ENCODE assay signal across 31 cellular contexts in genomic region chr7:29135851-29136250, GRCh38. TPM values are rescaled to one million over a fixed set of nuclear protein-coding genes. Genes with fewer than 3 reads are reported as not detected.
DNase-seq lines count a peak whose midpoint lies in the region; ATAC-seq and TF ChIP-seq lines count a peak whose summit lies in the region.
"Had no signal": no experiment of that assay in that cellular context is flagged by ENCODE, and none has a peak within 500 bp of the region (broad histone marks: within the 10 kb centered on the region; RNA-seq: fewer than 3 reads in every experiment).

No MANE protein-coding gene starts in this region.

- H3K27ac ChIP-seq in HL-60 (replicated peaks) (no peak overlapping the region), left lung (no peak overlapping the region)
- H3K27ac ChIP-seq: A549, adrenal gland, gastrocnemius medialis, hepatocyte, stomach, tibial artery had no signal

- H3K27ac Mint-ChIP-seq in T-helper 2 cell treated with Interferon-gamma antibody and Interleukin-4, amounts not matched to agents 5 μg/mL and 100 μg/mL, for 36 hours: no peak overlapping the region
- H3K27ac Mint-ChIP-seq: activated CD4-positive, alpha-beta T cell treated with anti-CD3 and anti-CD28 coated beads, Interleukin-2, amount 10 ng/mL, durations not matched to agents 7 days and 5 days; activated naive CD4-positive, alpha-beta T cell treated with anti-CD3 and anti-CD28 coated beads for 36 hours; activated T-cell treated with anti-CD3 and anti-CD28 coated beads, Interleukin-2, amount 50 U/mL, for 24 hours; brain; CD8-positive, alpha-beta memory T cell; mesothelial cell of epicardium; naive thymus-derived CD8-positive, alpha-beta T cell had no signal

- no peaks in the 10 kb centered on the region for H3K27me3 ChIP-seq in HL-60 (ENCODE audit: insufficient read depth, poor library complexity, severe bottlenecking)
- H3K27me3 ChIP-seq in left lung: no peaks in the 10 kb centered on the region
- H3K27me3 ChIP-seq: adrenal gland, gastrocnemius medialis, hepatocyte, tibial artery had no signal

- H3K27me3 Mint-ChIP-seq in T-helper 2 cell treated with Interferon-gamma antibody and Interleukin-4, amounts not matched to agents 5 μg/mL and 100 μg/mL, for 36 hours (ENCODE audit: low read depth): peaks cover 3% of the 10 kb centered on the region

- H3K36me3 ChIP-seq in left lung: no peaks in the 10 kb centered on the region
- H3K36me3 ChIP-seq in mucosa of descending colon (ENCODE audit: low read depth): no peaks in the 10 kb centered on the region
- H3K36me3 ChIP-seq: adrenal gland, gastrocnemius medialis, stomach, tibial artery had no signal

- DNase-seq in Ammon's horn (ENCODE audit: low spot score) (peak; percentile 45), HL-60 (ENCODE audit: low read depth in 1 of 2, low spot score in 1 of 2) (peak; percentile 6 to 34), OCI-M1 (lab: John Stamatoyannopoulos, UW) (peak; percentile 37), left lung (no peak), mucosa of descending colon (no peak)
- no peak for DNase-seq in activated effector memory CD4-positive, alpha-beta T cell treated with anti-CD3 and anti-CD28 coated beads, Interleukin-2, amount 50 U/mL, for 16 hours
- DNase-seq in T-helper 2 cell treated with Interferon-gamma antibody and Interleukin-4, amounts not matched to agents 5 μg/mL and 100 μg/mL, for 36 hours (ENCODE audit: low spot score): no peak
- DNase-seq: activated CD4-positive, alpha-beta T cell treated with anti-CD3 and anti-CD28 coated beads, Interleukin-2, amount 10 ng/mL, durations not matched to agents 7 days and 5 days; activated naive CD4-positive, alpha-beta T cell treated with anti-CD3 and anti-CD28 coated beads for 36 hours; activated T-cell treated with anti-CD3 and anti-CD28 coated beads, Interleukin-2, amount 50 U/mL, for 24 hours; adrenal gland; AML-193; CD8-positive, alpha-beta memory T cell; gastrocnemius medialis; Kasumi-1; left colon; naive thymus-derived CD8-positive, alpha-beta T cell; NCI-H1092 treated with DMSO at 0.1 percent for 48 hours; NCI-H1930; NCI-H69; nucleus accumbens; stomach; SW 1271; T1000; tibial artery had no signal

- no peak for TF ChIP-seq CTCF in HL-60 (IDR thresholded peaks at IDR 0.05; ENCODE audit: insufficient read depth, low read length)
- no peak for TF ChIP-seq CTCF in left lung (IDR thresholded peaks at IDR 0.05)
- TF ChIP-seq CTCF in mucosa of descending colon (IDR thresholded peaks at IDR 0.05): no peak

- no peaks in the 10 kb centered on the region for H3K4me1 Mint-ChIP-seq in T-helper 2 cell treated with Interferon-gamma antibody and Interleukin-4, amounts not matched to agents 5 μg/mL and 100 μg/mL, for 36 hours (ENCODE audit: low read depth)
- H3K4me1 Mint-ChIP-seq: activated CD4-positive, alpha-beta T cell treated with anti-CD3 and anti-CD28 coated beads, Interleukin-2, amount 10 ng/mL, durations not matched to agents 7 days and 5 days; CD8-positive, alpha-beta memory T cell; mesothelial cell of epicardium; naive thymus-derived CD8-positive, alpha-beta T cell had no signal

- H3K4me3 Mint-ChIP-seq in T-helper 2 cell treated with Interferon-gamma antibody and Interleukin-4, amounts not matched to agents 5 μg/mL and 100 μg/mL, for 36 hours: no peak overlapping the region
- H3K4me3 Mint-ChIP-seq: activated CD4-positive, alpha-beta T cell treated with anti-CD3 and anti-CD28 coated beads, Interleukin-2, amount 10 ng/mL, durations not matched to agents 7 days and 5 days; activated naive CD4-positive, alpha-beta T cell treated with anti-CD3 and anti-CD28 coated beads for 36 hours; activated T-cell treated with anti-CD3 and anti-CD28 coated beads, Interleukin-2, amount 50 U/mL, for 24 hours; brain; CD8-positive, alpha-beta memory T cell; mesothelial cell of epicardium; naive thymus-derived CD8-positive, alpha-beta T cell had no signal

- H3K36me3 Mint-ChIP-seq in T-helper 2 cell treated with Interferon-gamma antibody and Interleukin-4, amounts not matched to agents 5 μg/mL and 100 μg/mL, for 36 hours (ENCODE audit: low read depth): no peaks in the 10 kb centered on the region
- H3K36me3 Mint-ChIP-seq: brain; CD8-positive, alpha-beta memory T cell; mesothelial cell of epicardium; naive thymus-derived CD8-positive, alpha-beta T cell had no signal

- peaks cover 0 to 24% of the 10 kb centered on the region in 2 donors for H3K4me1 ChIP-seq in left lung
- H3K4me1 ChIP-seq in mucosa of descending colon (ENCODE audit: low read depth): no peaks in the 10 kb centered on the region
- H3K4me1 ChIP-seq: A549, adrenal gland, gastrocnemius medialis, stomach, tibial artery had no signal

- intact Hi-C loops in left lung (cut with DNase I) (no loop called here), mucosa of descending colon (cut with DNase I, micrococcal nuclease) (no loop called here)

- H3K9me3 ChIP-seq in left lung: no peaks in the 10 kb centered on the region
- no peaks in the 10 kb centered on the region for H3K9me3 ChIP-seq in mucosa of descending colon
- H3K9me3 ChIP-seq: A549, adrenal gland, gastrocnemius medialis had no signal

- H3K4me3 ChIP-seq in HL-60 (replicated peaks; ENCODE audit: insufficient read depth, low read length): no peak overlapping the region
- no peak overlapping the region for H3K4me3 ChIP-seq in left lung
- H3K4me3 ChIP-seq in mucosa of descending colon: no peak overlapping the region
- H3K4me3 ChIP-seq: A549, adrenal gland, gastrocnemius medialis, hepatocyte, skin epidermis, stomach, tibial artery had no signal

- no peaks in the 10 kb centered on the region for H3K9me3 Mint-ChIP-seq in T-helper 2 cell treated with Interferon-gamma antibody and Interleukin-4, amounts not matched to agents 5 μg/mL and 100 μg/mL, for 36 hours
- H3K9me3 Mint-ChIP-seq: activated CD4-positive, alpha-beta T cell treated with anti-CD3 and anti-CD28 coated beads, Interleukin-2, amount 10 ng/mL, durations not matched to agents 7 days and 5 days; activated naive CD4-positive, alpha-beta T cell treated with anti-CD3 and anti-CD28 coated beads for 36 hours; activated T-cell treated with anti-CD3 and anti-CD28 coated beads, Interleukin-2, amount 50 U/mL, for 24 hours had no signal

- ATAC-seq in left lung (peak; percentile 58), GM18517 (IDR thresholded peaks at IDR 0.05; ENCODE audit: unreplicated experiment) (no peak), mucosa of descending colon (no peak)
- ATAC-seq: A549; gastrocnemius medialis; left colon; naive thymus-derived CD8-positive, alpha-beta T cell had no signal

RNA-seq across cellular contexts. Expression of gene CPVL, which starts 10.5 kb away (rescaled TPM):
- total RNA-seq in left lung (10 to 100 TPM; 37.8 to 40.8 TPM), mucosa of descending colon (10 to 100 TPM in 2 of 3 donors, 1 to 10 TPM in 1; 8.1 to 20.0 (median 10.5) TPM)
- total RNA-seq: activated CD4-positive, alpha-beta T cell treated with anti-CD3 and anti-CD28 coated beads, Interleukin-2, amount 10 ng/mL, durations not matched to agents 7 days and 5 days; activated naive CD4-positive, alpha-beta T cell treated with anti-CD3 and anti-CD28 coated beads for 36 hours had no signal

RNA-seq across cellular contexts. Expression of gene CHN2, which starts 58.7 kb away (rescaled TPM):
- total RNA-seq in left lung (1 to 10 TPM; 5.5 to 8.9 TPM), mucosa of descending colon (10 to 100 TPM; 18.7 to 41.5 (median 27.6) TPM)
- total RNA-seq: activated naive CD4-positive, alpha-beta T cell treated with anti-CD3 and anti-CD28 coated beads for 36 hours had no signal

Comparison
In these comparisons a context has a peak if more than half of its experiments do, and no peak if none do; other contexts are left out.
1. DNase-seq: peak in Ammon's horn (single experiment), HL-60 (2 of 2) and OCI-M1 (single experiment); none in left lung (0 of 2), activated effector memory CD4-positive, alpha-beta T cell treated with anti-CD3 and anti-CD28 coated beads, Interleukin-2, amount 50 U/mL, for 16 hours (single experiment), T-helper 2 cell treated with Interferon-gamma antibody and Interleukin-4, amounts not matched to agents 5 μg/mL and 100 μg/mL, for 36 hours (single experiment) and mucosa of descending colon (0 of 3).